In genomic region chr19:8307965-8308866, GRCh38 we compare ENCODE assay signal across 8 cellular contexts. TPM values are rescaled to one million over a fixed set of nuclear protein-coding genes. Genes with fewer than 3 reads are reported as not detected.
DNase-seq lines count a peak whose midpoint lies in the region; ATAC-seq and TF ChIP-seq lines count a peak whose summit lies in the region.

CD320 (minus strand) TSS chr19:8308358; CDS start chr19:8308290, 68 bp downstream.

- peaks cover 27% of the 10 kb centered on the region for H3K4me1 Mint-ChIP-seq in T-helper 17 cell

- peaks cover 2% of the 10 kb centered on the region for H3K36me3 Mint-ChIP-seq in T-helper 17 cell (ENCODE audit: low read depth)

- ATAC-seq in HG02678 (IDR thresholded peaks at IDR 0.05; ENCODE audit: unreplicated experiment) = peak; percentile 90
- ATAC-seq in T-helper 17 cell = peak; percentile 95
- peak; percentile 94 to 95 (median 95) for ATAC-seq in psoas muscle

- peaks cover 27% of the 10 kb centered on the region for H3K36me3 ChIP-seq in right atrium auricular region
- peaks cover 0 to 39% of the 10 kb centered on the region in 2 donors for H3K36me3 ChIP-seq in psoas muscle (ENCODE audit: insufficient read depth in 1 of 2, low read depth in 1 of 2)

- 0 to 2% (median 0%) methylated on average over 42 to 63 of the region's 63 CpGs for WGBS in psoas muscle, 3 donors

- TF ChIP-seq CTCF in GM10266 (IDR thresholded peaks at IDR 0.05; ENCODE audit: control insufficient read depth, insufficient read depth, low read depth, missing control alignments) (no peak), right atrium auricular region (IDR thresholded peaks at IDR 0.05) (no peak), psoas muscle (IDR thresholded peaks at IDR 0.05) (no peak)

- intact Hi-C loops in psoas muscle (cut with DNase I) = loop anchor here in 1 of 2 donors (5.0 kb wide), 1 partner anchor 41 kb away; no protein-coding TSS in a partner anchor

- peak within 1 kb of the TSS; percentile 93 for H3K4me3 Mint-ChIP-seq in T-helper 17 cell

- no peaks in the 10 kb centered on the region for H3K9me3 ChIP-seq in T-helper 17 cell (ENCODE audit: control insufficient read depth, low read length, poor library complexity, severe bottlenecking)
- H3K9me3 ChIP-seq in right atrium auricular region = no peaks in the 10 kb centered on the region
- H3K9me3 ChIP-seq in psoas muscle = no peaks in the 10 kb centered on the region

- H3K4me1 ChIP-seq in right atrium auricular region (peaks cover 0 to 41% of the 10 kb centered on the region in 2 donors), psoas muscle (peaks cover 30% of the 10 kb centered on the region)

- H3K4me3 ChIP-seq in right atrium auricular region (peak within 1 kb of the TSS; percentile 43 to 64), psoas muscle (peak within 1 kb of the TSS; percentile 73)

- DNase-seq in GM10266 (ENCODE audit: extremely low spot score) (peak; percentile 93), NCI-H146 treated with DMSO at 0.1 percent for 48 hours (lab: John Stamatoyannopoulos, UW; ENCODE audit: unreplicated experiment) (peak; percentile 59), T-helper 17 cell (peak; percentile 73 to 79 (median 78)), amygdala (lab: John Stamatoyannopoulos, UW) (peak in 55 of 56 donors; percentile 28 to 94 (median 79)), right atrium auricular region (ENCODE audit: low spot score) (peak; percentile 90), psoas muscle (peak; percentile 93 to 95), ureter (ENCODE audit: low spot score) (peak; percentile 86)

- peak within 1 kb of the TSS; percentile 89 for H3K27ac Mint-ChIP-seq in T-helper 17 cell

- H3K27me3 Mint-ChIP-seq in T-helper 17 cell = no peaks in the 10 kb centered on the region

- H3K27ac ChIP-seq in right atrium auricular region = peak within 1 kb of the TSS; percentile 54 to 72
- peak within 1 kb of the TSS; percentile 84 for H3K27ac ChIP-seq in psoas muscle

- H3K27me3 ChIP-seq in right atrium auricular region = no peaks in the 10 kb centered on the region
- H3K27me3 ChIP-seq in psoas muscle (ENCODE audit: insufficient read depth in 3 of 3, low read length in 2 of 3) = no peaks in the 10 kb centered on the region

RNA-seq across cellular contexts. Expression of gene CD320, which starts in this region (rescaled TPM):
- total RNA-seq in T-helper 17 cell = 10 to 100 TPM; 21.1 to 27.4 TPM
- 10 to 100 TPM; 48.8 to 51.0 TPM for total RNA-seq in right atrium auricular region
- 10 to 100 TPM; 17.4 to 25.4 (median 22.4) TPM for total RNA-seq in psoas muscle
- polyA plus RNA-seq in psoas muscle = 10 to 100 TPM; 44.8 to 67.2 (median 47.6) TPM
- total RNA-seq in ureter = 24.3 TPM

Comparison
In these comparisons a context has a peak if more than half of its experiments do, and no peak if none do; other contexts are left out.
1. Peak in every context shown above with its lines: DNase-seq, ATAC-seq, H3K4me3 ChIP-seq and H3K27ac ChIP-seq.